19 cellular contexts compared by ENCODE assay signal in the genomic region with DNA sequence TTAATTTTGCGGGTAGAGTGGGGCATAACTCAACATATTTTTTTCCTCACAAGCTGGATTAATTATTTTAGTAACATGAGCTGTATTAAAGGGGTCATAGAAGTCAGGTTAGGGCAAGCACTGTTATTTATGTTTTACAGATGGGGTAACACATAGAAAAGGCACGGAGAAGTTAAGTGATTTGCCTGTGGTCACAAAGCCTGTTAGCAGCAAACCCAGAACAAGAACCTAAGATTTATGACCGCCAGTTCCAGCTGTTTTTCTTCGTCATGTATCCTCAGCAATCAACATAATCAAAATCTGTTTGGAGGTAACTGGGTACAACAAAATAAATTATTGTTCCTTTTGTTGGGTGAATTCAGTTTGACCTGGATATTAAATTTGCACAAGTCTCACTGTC. TPM values are rescaled to one million over a fixed set of nuclear protein-coding genes. Genes with fewer than 3 reads are reported as not detected.
DNase-seq lines count a peak whose midpoint lies in the region; ATAC-seq, FAIRE-seq and TF ChIP-seq lines count a peak whose summit lies in the region.
"Had no signal": no experiment of that assay in that cellular context is flagged by ENCODE, and none has a peak within 500 bp of the region (broad histone marks: within the 10 kb centered on the region; RNA-seq: fewer than 3 reads in every experiment).

No MANE protein-coding gene starts in this region.

- H3K4me3 ChIP-seq in OCI-LY7 (ENCODE audit: low read depth, low read length, poor library complexity, severe bottlenecking) (no peak overlapping the region), keratinocyte (ENCODE audit: control insufficient read depth in 2 of 3, extremely low read depth in 1 of 3, insufficient read depth in 2 of 3, low read depth in 1 of 3, low read length in 3 of 3) (no peak overlapping the region)
- H3K4me3 ChIP-seq: BLaER1 had no signal

- peaks cover 11% of the 10 kb centered on the region for H3K9me3 ChIP-seq in OCI-LY7 (ENCODE audit: low read length)
- no peaks in the 10 kb centered on the region for H3K9me3 ChIP-seq in keratinocyte (ENCODE audit: control insufficient read depth, low read depth, low read length)
- H3K9me3 ChIP-seq: BLaER1 had no signal

- H4K20me1 ChIP-seq in OCI-LY7 (ENCODE audit: insufficient read depth, low read length) = no peaks in the 10 kb centered on the region
- no peaks in the 10 kb centered on the region for H4K20me1 ChIP-seq in keratinocyte (ENCODE audit: control insufficient read depth, extremely low read depth, insufficient read depth, low read length)
- H4K20me1 ChIP-seq: BLaER1 had no signal

- H3K36me3 ChIP-seq in OCI-LY7 (ENCODE audit: insufficient read depth, low read length) = peaks cover 13% of the 10 kb centered on the region
- H3K36me3 ChIP-seq in keratinocyte (ENCODE audit: control insufficient read depth in 2 of 2, extremely low read depth in 1 of 2, insufficient read depth in 2 of 2, low read length in 2 of 2) = no peaks in the 10 kb centered on the region
- H3K36me3 ChIP-seq: BLaER1 had no signal

- peak overlapping the region; percentile 44 for H3K4me2 ChIP-seq in OCI-LY7 (ENCODE audit: low read length)
- no peak overlapping the region for H3K4me2 ChIP-seq in keratinocyte (ENCODE audit: control insufficient read depth, extremely low read depth, insufficient read depth, low read depth, low read length)

- intact Hi-C loops in OCI-LY7 (cut with micrococcal nuclease; ENCODE audit: unreplicated experiment) = loop anchor here (10.0 kb wide), 1 partner anchor 1247 kb away; no protein-coding TSS in a partner anchor

- peaks cover 37% of the 10 kb centered on the region for H3K4me1 Mint-ChIP-seq in activated T-cell treated with anti-CD3 and anti-CD28 coated beads, Interleukin-2, amount 50 U/mL, for 72 hours (ENCODE audit: low read depth)
- H3K4me1 Mint-ChIP-seq in stimulated activated memory B cell treated with anti-CD40 and anti-IgM and Interleukin-4, amounts not matched to agents 10 μg/mL and 1 μg/mL and 100 μg/mL, for 72 hours = peaks cover 29% of the 10 kb centered on the region

- H3K79me2 ChIP-seq in OCI-LY7 (ENCODE audit: insufficient read depth, low read depth, low read length) (no peaks in the 10 kb centered on the region), keratinocyte (ENCODE audit: control insufficient read depth, insufficient read depth, low read length) (no peaks in the 10 kb centered on the region)

- no peak for DNase-seq in activated T-cell treated with anti-CD3 and anti-CD28 coated beads, Interleukin-2, amount 50 U/mL, for 72 hours
- DNase-seq in activated T-cell treated with anti-CD3 and anti-CD28 coated beads, Interleukin-2, amount 50 U/mL, for 1 hour = no peak
- DNase-seq in OCI-LY7 (ENCODE audit: low spot score) = no peak
- no peak for DNase-seq in keratinocyte (ENCODE audit: low read depth, low spot score)
- no peak for DNase-seq in NCI-H1048 (lab: John Stamatoyannopoulos, UW)
- no peak for DNase-seq in NCI-H226
- DNase-seq: DMS79 treated with DMSO at 0.1 percent for 48 hours, GF-D8, KBM-7, NCI-H1417, NCI-H1930, NCI-H2171 treated with DMSO at 0.1 percent for 48 hours, NCI-H510A had no signal

- no peaks in the 10 kb centered on the region for H3K36me3 Mint-ChIP-seq in activated T-cell treated with anti-CD3 and anti-CD28 coated beads, Interleukin-2, amount 50 U/mL, for 72 hours (ENCODE audit: insufficient read depth in 2 of 2)
- no peaks in the 10 kb centered on the region for H3K36me3 Mint-ChIP-seq in stimulated activated memory B cell treated with anti-CD40 and anti-IgM and Interleukin-4, amounts not matched to agents 10 μg/mL and 1 μg/mL and 100 μg/mL, for 72 hours

- POLR2A ChIA-PET in OCI-LY7 (lab: Charles Lee) = interaction anchor here (0.7 to 1.9 kb wide), 5 partner anchors 9 to 501 kb away, joined by 3 to 11 read pairs (median 5); no protein-coding TSS in a partner anchor

- FAIRE-seq in keratinocyte (lab: Jason Lieb, UNC) = no peak
- FAIRE-seq: GM12891, GM18507, H1 had no signal

- peak overlapping the region; percentile 24 for H3K27ac Mint-ChIP-seq in activated T-cell treated with anti-CD3 and anti-CD28 coated beads, Interleukin-2, amount 50 U/mL, for 72 hours
- peak overlapping the region; percentile 51 for H3K27ac Mint-ChIP-seq in stimulated activated memory B cell treated with anti-CD40 and anti-IgM and Interleukin-4, amounts not matched to agents 10 μg/mL and 1 μg/mL and 100 μg/mL, for 72 hours

- no peak overlapping the region for H3K4me3 Mint-ChIP-seq in activated T-cell treated with anti-CD3 and anti-CD28 coated beads, Interleukin-2, amount 50 U/mL, for 72 hours
- no peak overlapping the region for H3K4me3 Mint-ChIP-seq in stimulated activated memory B cell treated with anti-CD40 and anti-IgM and Interleukin-4, amounts not matched to agents 10 μg/mL and 1 μg/mL and 100 μg/mL, for 72 hours

- no peak for ATAC-seq in activated T-cell treated with anti-CD3 and anti-CD28 coated beads, Interleukin-2, amount 50 U/mL, for 72 hours (replicated peaks in 1 of 2)
- no peak for ATAC-seq in stimulated activated memory B cell treated with anti-CD40 and anti-IgM and Interleukin-4, amounts not matched to agents 10 μg/mL and 1 μg/mL and 100 μg/mL, for 72 hours
- ATAC-seq in GM21529 (IDR thresholded peaks at IDR 0.05; ENCODE audit: unreplicated experiment) = no peak

- no peaks in the 10 kb centered on the region for H3K9me3 Mint-ChIP-seq in activated T-cell treated with anti-CD3 and anti-CD28 coated beads, Interleukin-2, amount 50 U/mL, for 72 hours
- no peaks in the 10 kb centered on the region for H3K9me3 Mint-ChIP-seq in stimulated activated memory B cell treated with anti-CD40 and anti-IgM and Interleukin-4, amounts not matched to agents 10 μg/mL and 1 μg/mL and 100 μg/mL, for 72 hours

- H2AFZ ChIP-seq in OCI-LY7 (ENCODE audit: low read length) (peak overlapping the region; percentile 90), keratinocyte (ENCODE audit: control insufficient read depth, low read length) (peak overlapping the region; percentile 10)

- BruUV-seq in OCI-LY7 (replicated peaks; lab: Mats Ljungman, UMichigan) = no TSS peak

- H3K27me3 ChIP-seq in keratinocyte (ENCODE audit: control insufficient read depth, extremely low read depth, insufficient read depth, low read length) = no peaks in the 10 kb centered on the region
- H3K27me3 ChIP-seq: BLaER1 had no signal

- H3K27me3 Mint-ChIP-seq in activated T-cell treated with anti-CD3 and anti-CD28 coated beads, Interleukin-2, amount 50 U/mL, for 72 hours (ENCODE audit: low read depth) = peaks cover 48% of the 10 kb centered on the region
- H3K27me3 Mint-ChIP-seq in stimulated activated memory B cell treated with anti-CD40 and anti-IgM and Interleukin-4, amounts not matched to agents 10 μg/mL and 1 μg/mL and 100 μg/mL, for 72 hours = no peaks in the 10 kb centered on the region

- H3K27ac ChIP-seq in OCI-LY7 (ENCODE audit: low read depth, low read length, poor library complexity, severe bottlenecking) = no peak overlapping the region
- no peak overlapping the region for H3K27ac ChIP-seq in keratinocyte (ENCODE audit: control insufficient read depth, insufficient read depth, low read length)
- H3K27ac ChIP-seq: BLaER1 had no signal

- H3K9me1 ChIP-seq in keratinocyte (ENCODE audit: control insufficient read depth, extremely low read depth, insufficient read depth, low read length) = no peaks in the 10 kb centered on the region

- dilution Hi-C loops in keratinocyte (cut with MboI; ENCODE audit: extremely low pct_ligation_motif_present, low sequenced_read_pairs) = no loop called here

- H3K9ac ChIP-seq in keratinocyte (ENCODE audit: control insufficient read depth, extremely low read depth, insufficient read depth, low read length) = no peak overlapping the region
- H3K9ac ChIP-seq: BLaER1 had no signal

- no peaks in the 10 kb centered on the region for H3K9me2 ChIP-seq in OCI-LY7 (ENCODE audit: insufficient read depth, low read length)

- H3K4me1 ChIP-seq in OCI-LY7 (ENCODE audit: insufficient read depth, low read length, poor library complexity, severe bottlenecking) = peaks cover 53% of the 10 kb centered on the region
- H3K4me1 ChIP-seq in keratinocyte (ENCODE audit: control insufficient read depth, extremely low read depth, insufficient read depth, low read length) = peaks cover 13% of the 10 kb centered on the region

- CTCF ChIA-PET in OCI-LY7 (lab: Charles Lee; ENCODE audit: unreplicated experiment) = no interaction called here

- no peak for TF ChIP-seq CTCF in OCI-LY7 (conservative IDR thresholded peaks at IDR 0.05; ENCODE audit: low read length)
- TF ChIP-seq CTCF in keratinocyte (optimal IDR thresholded peaks at IDR 0.05 in 1 of 3, IDR thresholded peaks at IDR 0.05 in 1 of 3, conservative IDR thresholded peaks at IDR 0.05 in 1 of 3; ENCODE audit: extremely low read depth in 1 of 3, insufficient read depth in 2 of 3, low read length in 3 of 3) = no peak

RNA-seq across cellular contexts. Expression of a gene that starts 57.2 kb away (rescaled TPM):
- total RNA-seq in activated T-cell treated with anti-CD3 and anti-CD28 coated beads, Interleukin-2, amount 50 U/mL, for 72 hours = 10 to 100 TPM; 21.1 to 23.8 TPM
- total RNA-seq in OCI-LY7 (2014; rRNA removed; shearing (Covaris generic)) = 14.3 and 20.4 TPM in 2 replicates
- 31.6 and 32.8 TPM in 2 replicates for total RNA-seq in OCI-LY7 (2022)
- 17.4 to 38.1 TPM (median 21.0 TPM) in 3 replicates for polyA plus RNA-seq in keratinocyte
- polyA plus RNA-seq in keratinocyte (2011; ENCODE audit: low read depth) = 7.3 TPM
- 20.8 and 41.6 TPM in 2 replicates for polyA plus RNA-seq in keratinocyte (2011; cell fraction: cytosol; rRNA removed)
- polyA plus RNA-seq in keratinocyte (2011; cell fraction: nucleus; rRNA removed) = 17.2 and 23.9 TPM in 2 replicates
- polyA plus RNA-seq in keratinocyte (2012; ENCODE audit: low replicate concordance) = 16.2 and 19.7 TPM in 2 replicates
- 1.7 to 7.6 TPM (median 4.6 TPM) in 3 replicates for polyA minus RNA-seq in keratinocyte
- polyA minus RNA-seq in keratinocyte (2011; cell fraction: cytosol; rRNA and poly(A)+ RNA removed) = 12.7 TPM
- 6.1 and 7.3 TPM in 2 replicates for polyA minus RNA-seq in keratinocyte (2011; cell fraction: nucleus; rRNA and poly(A)+ RNA removed)
